ENCODE assay signal across 1 cellular context in the genomic region with DNA sequence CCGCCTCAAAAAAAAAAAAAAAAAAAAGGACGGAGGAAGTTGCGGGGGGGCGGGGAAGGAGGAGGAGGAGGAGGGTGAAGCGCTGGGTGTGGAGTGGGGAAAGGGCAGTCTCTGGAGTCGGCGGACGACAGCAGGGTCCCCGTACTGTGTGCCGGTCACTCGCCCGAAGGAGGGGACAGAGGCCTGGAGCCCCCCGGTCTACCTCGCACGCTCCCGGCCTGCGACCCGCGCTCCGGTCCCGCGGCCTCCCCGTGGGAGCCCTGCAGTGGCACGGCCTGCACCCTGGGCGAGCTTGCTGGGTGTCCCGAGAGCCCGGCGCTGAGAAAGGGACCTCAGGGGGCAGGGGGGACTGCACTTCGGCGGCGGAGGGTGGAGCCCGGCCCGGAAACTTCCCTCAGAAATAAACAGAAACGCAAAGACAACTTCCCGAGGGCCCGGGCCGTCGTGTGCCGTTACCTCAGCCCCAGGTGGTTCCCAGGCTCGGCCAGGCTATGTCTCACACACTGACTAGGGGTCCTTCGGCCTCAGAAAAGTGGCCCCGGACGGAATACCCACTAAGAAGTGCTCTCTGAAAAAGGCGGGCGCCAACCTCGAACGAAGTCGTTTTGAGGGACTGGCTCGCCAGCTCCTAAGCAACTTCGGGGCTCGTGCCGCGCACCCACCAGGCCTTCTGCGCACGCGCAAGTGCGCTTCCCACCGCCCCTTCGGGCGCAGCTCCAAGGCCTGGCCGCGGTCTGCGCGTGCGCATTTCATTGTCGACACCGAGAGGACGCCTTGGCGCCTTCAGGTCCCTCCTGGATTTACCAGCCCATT.
TF ChIP-seq lines count a peak whose summit lies in the region.

A gene with protein sequence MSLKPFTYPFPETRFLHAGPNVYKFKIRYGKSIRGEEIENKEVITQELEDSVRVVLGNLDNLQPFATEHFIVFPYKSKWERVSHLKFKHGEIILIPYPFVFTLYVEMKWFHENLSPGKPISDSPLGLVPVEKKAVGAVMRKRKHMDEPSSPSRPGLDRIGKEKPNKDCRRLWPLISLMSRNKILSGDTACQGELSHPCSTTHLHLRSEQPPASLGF (minus strand): TSS at position 688 of the 813 bp plus-strand sequence. CDS start 12,703 bp downstream, outside the sequence.

TF ChIP-seq in H1, 55 proteins besides CTCF, POLR2A, EP300 and RAD21 (continued from another document):
- TF ChIP-seq, protein P1, sequence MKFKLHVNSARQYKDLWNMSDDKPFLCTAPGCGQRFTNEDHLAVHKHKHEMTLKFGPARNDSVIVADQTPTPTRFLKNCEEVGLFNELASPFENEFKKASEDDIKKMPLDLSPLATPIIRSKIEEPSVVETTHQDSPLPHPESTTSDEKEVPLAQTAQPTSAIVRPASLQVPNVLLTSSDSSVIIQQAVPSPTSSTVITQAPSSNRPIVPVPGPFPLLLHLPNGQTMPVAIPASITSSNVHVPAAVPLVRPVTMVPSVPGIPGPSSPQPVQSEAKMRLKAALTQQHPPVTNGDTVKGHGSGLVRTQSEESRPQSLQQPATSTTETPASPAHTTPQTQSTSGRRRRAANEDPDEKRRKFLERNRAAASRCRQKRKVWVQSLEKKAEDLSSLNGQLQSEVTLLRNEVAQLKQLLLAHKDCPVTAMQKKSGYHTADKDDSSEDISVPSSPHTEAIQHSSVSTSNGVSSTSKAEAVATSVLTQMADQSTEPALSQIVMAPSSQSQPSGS (IDR thresholded peaks at IDR 0.05; ENCODE audit: low read length) = no peak
- TF ChIP-seq EZH2 (IDR thresholded peaks at IDR 0.05; ENCODE audit: low read depth, low read length, severe bottlenecking) = no peak
- TF ChIP-seq CTBP2 (IDR thresholded peaks at IDR 0.05; ENCODE audit: borderline replicate concordance, insufficient read depth, insufficient read length, low read length) = no peak
- TF ChIP-seq KDM5A (IDR thresholded peaks at IDR 0.05; ENCODE audit: low read length) = no peak
- TF ChIP-seq CHD1 (IDR thresholded peaks at IDR 0.05; ENCODE audit: low read depth, low read length) = no peak
- TF ChIP-seq SP1 (IDR thresholded peaks at IDR 0.05; ENCODE audit: low read depth, low read length) = no peak
- TF ChIP-seq SIX5 (IDR thresholded peaks at IDR 0.05; ENCODE audit: low read depth, low read length) = no peak
- no peak for TF ChIP-seq TCF12 (IDR thresholded peaks at IDR 0.05; ENCODE audit: low read depth, low read length)
- TF ChIP-seq NRF1 (IDR thresholded peaks at IDR 0.05; ENCODE audit: low read depth, low read length) = peak; percentile 45
- no peak for TF ChIP-seq TEAD4 (IDR thresholded peaks at IDR 0.05; ENCODE audit: low read depth, low read length)
- TF ChIP-seq CREB1 (IDR thresholded peaks at IDR 0.05) = no peak
- no peak for TF ChIP-seq JUN (IDR thresholded peaks at IDR 0.05; ENCODE audit: low read depth, low read length)
- TF ChIP-seq EGR1 (IDR thresholded peaks at IDR 0.05; ENCODE audit: borderline replicate concordance, low read depth, low read length) = no peak
- TF ChIP-seq BCL11A (IDR thresholded peaks at IDR 0.05; ENCODE audit: low read depth in 2 of 2, low read length in 2 of 2) = no peak
- no peak for TF ChIP-seq ASH2L (IDR thresholded peaks at IDR 0.05; ENCODE audit: low read length)
- no peak for TF ChIP-seq SP2 (IDR thresholded peaks at IDR 0.05; ENCODE audit: low read length)
- no peak for TF ChIP-seq RXRA (IDR thresholded peaks at IDR 0.05; ENCODE audit: insufficient read depth, low read depth, low read length)
- TF ChIP-seq CHD2 (IDR thresholded peaks at IDR 0.05; ENCODE audit: low read length) = no peak
- TF ChIP-seq BRCA1 (IDR thresholded peaks at IDR 0.05; ENCODE audit: low read depth, low read length) = no peak
- TF ChIP-seq HDAC6 (IDR thresholded peaks at IDR 0.05; ENCODE audit: low read depth, low read length) = no peak
- TF ChIP-seq, protein P2, sequence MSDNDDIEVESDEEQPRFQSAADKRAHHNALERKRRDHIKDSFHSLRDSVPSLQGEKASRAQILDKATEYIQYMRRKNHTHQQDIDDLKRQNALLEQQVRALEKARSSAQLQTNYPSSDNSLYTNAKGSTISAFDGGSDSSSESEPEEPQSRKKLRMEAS (IDR thresholded peaks at IDR 0.05) = peak; percentile 97
- TF ChIP-seq, protein P3, sequence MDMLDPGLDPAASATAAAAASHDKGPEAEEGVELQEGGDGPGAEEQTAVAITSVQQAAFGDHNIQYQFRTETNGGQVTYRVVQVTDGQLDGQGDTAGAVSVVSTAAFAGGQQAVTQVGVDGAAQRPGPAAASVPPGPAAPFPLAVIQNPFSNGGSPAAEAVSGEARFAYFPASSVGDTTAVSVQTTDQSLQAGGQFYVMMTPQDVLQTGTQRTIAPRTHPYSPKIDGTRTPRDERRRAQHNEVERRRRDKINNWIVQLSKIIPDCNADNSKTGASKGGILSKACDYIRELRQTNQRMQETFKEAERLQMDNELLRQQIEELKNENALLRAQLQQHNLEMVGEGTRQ (IDR thresholded peaks at IDR 0.05; ENCODE audit: low read length) = no peak
- no peak for TF ChIP-seq MAFK (IDR thresholded peaks at IDR 0.05; ENCODE audit: low read depth, low read length)
- TF ChIP-seq TAF1 (IDR thresholded peaks at IDR 0.05; ENCODE audit: low read depth, low read length) = 0 out of 2 replicates have a peak, but pooled peaks have one; percentile 10
- no peak for TF ChIP-seq CBX8 (IDR thresholded peaks at IDR 0.05; ENCODE audit: borderline replicate concordance, low read depth, low read length)
- TF ChIP-seq FOSL1 (IDR thresholded peaks at IDR 0.05; ENCODE audit: insufficient read depth, low read depth, low read length) = no peak
- peak; percentile 57 for TF ChIP-seq RNF2 (IDR thresholded peaks at IDR 0.05; ENCODE audit: borderline replicate concordance, low read depth, low read length, missing control alignments, poor library complexity, severe bottlenecking)
- TF ChIP-seq PHF8 (conservative IDR thresholded peaks at IDR 0.05; ENCODE audit: low read depth, low read length) = no peak
- TF ChIP-seq BACH1 (IDR thresholded peaks at IDR 0.05; ENCODE audit: low read length) = no peak
- no peak for TF ChIP-seq SAP30 (IDR thresholded peaks at IDR 0.05; ENCODE audit: insufficient read depth, insufficient replicate concordance, low read length)
- no peak for TF ChIP-seq POU5F1 (IDR thresholded peaks at IDR 0.05; ENCODE audit: low read depth, low read length)
- TF ChIP-seq YY1 (IDR thresholded peaks at IDR 0.05; ENCODE audit: low read depth, low read length) = no peak
- no peak for TF ChIP-seq POLR2AphosphoS5 (IDR thresholded peaks at IDR 0.05; ENCODE audit: low read depth, low read length)
- TF ChIP-seq SUZ12 (IDR thresholded peaks at IDR 0.05; ENCODE audit: low read length) = no peak
- no peak for TF ChIP-seq RBBP5 (IDR thresholded peaks at IDR 0.05; ENCODE audit: borderline replicate concordance, low read depth, low read length)
- no peak for TF ChIP-seq KDM1A (IDR thresholded peaks at IDR 0.05; ENCODE audit: borderline replicate concordance, low read length)
- TF ChIP-seq, protein P4, sequence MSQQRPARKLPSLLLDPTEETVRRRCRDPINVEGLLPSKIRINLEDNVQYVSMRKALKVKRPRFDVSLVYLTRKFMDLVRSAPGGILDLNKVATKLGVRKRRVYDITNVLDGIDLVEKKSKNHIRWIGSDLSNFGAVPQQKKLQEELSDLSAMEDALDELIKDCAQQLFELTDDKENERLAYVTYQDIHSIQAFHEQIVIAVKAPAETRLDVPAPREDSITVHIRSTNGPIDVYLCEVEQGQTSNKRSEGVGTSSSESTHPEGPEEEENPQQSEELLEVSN (IDR thresholded peaks at IDR 0.05) = peak; percentile 99
TF ChIP-seq in H1: peak in this region for 5.
